Comparison of ENCODE assay signal across 8 cellular contexts in the genomic region with DNA sequence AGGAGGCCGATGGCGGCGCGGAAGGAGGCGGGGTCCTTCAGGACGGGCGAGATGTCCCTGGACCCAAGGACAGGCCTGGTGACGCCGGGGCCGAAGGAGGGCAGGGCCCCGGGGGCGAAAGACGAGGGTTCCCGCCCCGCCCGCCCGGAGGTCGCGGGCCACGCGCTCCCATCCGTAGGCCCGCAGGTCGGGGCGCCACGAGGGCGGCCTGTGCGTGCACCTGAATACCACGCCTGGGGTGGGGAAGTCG. TPM values are rescaled to one million over a fixed set of nuclear protein-coding genes. Genes with fewer than 3 reads are reported as not detected.
DNase-seq lines count a peak whose midpoint lies in the region; ATAC-seq, FAIRE-seq and TF ChIP-seq lines count a peak whose summit lies in the region.

No MANE protein-coding gene starts in this region.

- no peaks in the 10 kb centered on the region for H3K9me3 Mint-ChIP-seq in activated T-helper 2 cell treated with anti-CD3 and anti-CD28 coated beads, Interferon-gamma antibody, Interleukin-2, Interleukin-4, amounts not matched to agents 10 μg/mL and 5 μg/mL and 100 μg/mL, durations not matched to agents 14 hours and 24 hours and 36 hours
- no peaks in the 10 kb centered on the region for H3K9me3 Mint-ChIP-seq in type B pancreatic cell

- intact Hi-C loops in activated T-helper 2 cell treated with anti-CD3 and anti-CD28 coated beads, Interferon-gamma antibody, Interleukin-2, Interleukin-4, amounts not matched to agents 10 μg/mL and 5 μg/mL and 100 μg/mL, durations not matched to agents 14 hours and 24 hours and 36 hours (cut with micrococcal nuclease) = loop anchor here (1.0 to 5.0 kb wide), 2 partner anchors 8 to 406 kb away; a partner anchor contains a TSS

- 0 out of 2 replicates have a peak, but pooled peaks cover 7% of the 10 kb centered on the region for H3K4me1 ChIP-seq in ES-I3 (ENCODE audit: insufficient read depth, low read length)

- TF ChIP-seq CTCF in HFF-Myc (IDR thresholded peaks at IDR 0.05; ENCODE audit: low read depth, low read length, missing control alignments) = no peak
- no peak for TF ChIP-seq CTCF in type B pancreatic cell (conservative IDR thresholded peaks at IDR 0.05)

- H3K9me3 ChIP-seq in ES-I3 (ENCODE audit: control insufficient read depth, insufficient read depth, low read length) = no peaks in the 10 kb centered on the region

- peak overlapping the region; percentile 86 for H3K9ac ChIP-seq in ES-I3 (ENCODE audit: low read depth, low read length)

- peaks cover 40% of the 10 kb centered on the region for H3K36me3 Mint-ChIP-seq in activated T-helper 2 cell treated with anti-CD3 and anti-CD28 coated beads, Interferon-gamma antibody, Interleukin-2, Interleukin-4, amounts not matched to agents 10 μg/mL and 5 μg/mL and 100 μg/mL, durations not matched to agents 14 hours and 24 hours and 36 hours (ENCODE audit: low read depth)
- no peaks in the 10 kb centered on the region for H3K36me3 Mint-ChIP-seq in type B pancreatic cell

- peak overlapping the region; percentile 97 for H3K27ac Mint-ChIP-seq in activated T-helper 2 cell treated with anti-CD3 and anti-CD28 coated beads, Interferon-gamma antibody, Interleukin-2, Interleukin-4, amounts not matched to agents 10 μg/mL and 5 μg/mL and 100 μg/mL, durations not matched to agents 14 hours and 24 hours and 36 hours
- peak overlapping the region; percentile 76 for H3K27ac Mint-ChIP-seq in type B pancreatic cell

- peaks cover 9% of the 10 kb centered on the region for H3K4me1 Mint-ChIP-seq in activated T-helper 2 cell treated with anti-CD3 and anti-CD28 coated beads, Interferon-gamma antibody, Interleukin-2, Interleukin-4, amounts not matched to agents 10 μg/mL and 5 μg/mL and 100 μg/mL, durations not matched to agents 14 hours and 24 hours and 36 hours (ENCODE audit: low read depth)
- H3K4me1 Mint-ChIP-seq in type B pancreatic cell (ENCODE audit: unreplicated experiment) = peaks cover 3% of the 10 kb centered on the region

- ATAC-seq in left lobe of liver = peak; percentile 13

- H3K4me3 ChIP-seq in HFF-Myc (replicated peaks; ENCODE audit: low read depth, low read length) = peak overlapping the region; percentile 90

- H3K36me3 ChIP-seq in ES-I3 (ENCODE audit: insufficient read depth, low read length) = no peaks in the 10 kb centered on the region; the same call in 1 of the 2 replicates

- DNase-seq in HFF-Myc (ENCODE audit: extremely low read depth, low read depth) = no peak
- DNase-seq in activated T-helper 2 cell treated with anti-CD3 and anti-CD28 coated beads, Interferon-gamma antibody, Interleukin-2, Interleukin-4, amounts not matched to agents 10 μg/mL and 5 μg/mL and 100 μg/mL, durations not matched to agents 14 hours and 24 hours and 36 hours (ENCODE audit: low spot score) = peak; percentile 66
- no peak for DNase-seq in left lobe of liver (ENCODE audit: low spot score)
- no peak for DNase-seq in type B pancreatic cell (ENCODE audit: extremely low spot score, unreplicated experiment)
- no peak for DNase-seq in iPS-NIHi7 (ENCODE audit: extremely low spot score)
- no peak for DNase-seq in GM19239 (ENCODE audit: insufficient read length, low spot score)
- DNase-seq in hippocampal formation (lab: John Stamatoyannopoulos, UW) = no peak

- no peaks in the 10 kb centered on the region for H3K27me3 Mint-ChIP-seq in activated T-helper 2 cell treated with anti-CD3 and anti-CD28 coated beads, Interferon-gamma antibody, Interleukin-2, Interleukin-4, amounts not matched to agents 10 μg/mL and 5 μg/mL and 100 μg/mL, durations not matched to agents 14 hours and 24 hours and 36 hours (ENCODE audit: low read depth)
- no peaks in the 10 kb centered on the region for H3K27me3 Mint-ChIP-seq in type B pancreatic cell

- no peak for FAIRE-seq in GM19239 (lab: Jason Lieb, UNC)

- peak overlapping the region; percentile 90 for H3K4me3 Mint-ChIP-seq in activated T-helper 2 cell treated with anti-CD3 and anti-CD28 coated beads, Interferon-gamma antibody, Interleukin-2, Interleukin-4, amounts not matched to agents 10 μg/mL and 5 μg/mL and 100 μg/mL, durations not matched to agents 14 hours and 24 hours and 36 hours (ENCODE audit: low read depth)
- peak overlapping the region; percentile 94 for H3K4me3 Mint-ChIP-seq in type B pancreatic cell

RNA-seq across cellular contexts. Expression of a gene that starts 0.2 kb away (rescaled TPM):
- 294 and 300 TPM in 2 replicates for total RNA-seq in activated T-helper 2 cell treated with anti-CD3 and anti-CD28 coated beads, Interferon-gamma antibody, Interleukin-2, Interleukin-4, amounts not matched to agents 10 μg/mL and 5 μg/mL and 100 μg/mL, durations not matched to agents 14 hours and 24 hours and 36 hours
- total RNA-seq in left lobe of liver = 68.9 TPM
- 116 and 153 TPM in 2 replicates for total RNA-seq in type B pancreatic cell (ENCODE audit: low replicate concordance)

RNA-seq across cellular contexts. Expression of a gene that starts 7.9 kb away (rescaled TPM):
- 79.9 and 90.9 TPM in 2 replicates for total RNA-seq in activated T-helper 2 cell treated with anti-CD3 and anti-CD28 coated beads, Interferon-gamma antibody, Interleukin-2, Interleukin-4, amounts not matched to agents 10 μg/mL and 5 μg/mL and 100 μg/mL, durations not matched to agents 14 hours and 24 hours and 36 hours
- total RNA-seq in left lobe of liver (0.50 TPM), type B pancreatic cell (ENCODE audit: low replicate concordance) (17.7 and 36.8 TPM in 2 replicates)

RNA-seq across cellular contexts. Expression of a gene that starts 26.5 kb away (rescaled TPM):
- total RNA-seq in activated T-helper 2 cell treated with anti-CD3 and anti-CD28 coated beads, Interferon-gamma antibody, Interleukin-2, Interleukin-4, amounts not matched to agents 10 μg/mL and 5 μg/mL and 100 μg/mL, durations not matched to agents 14 hours and 24 hours and 36 hours = 240 and 255 TPM in 2 replicates
- total RNA-seq in left lobe of liver (67.8 TPM), type B pancreatic cell (ENCODE audit: low replicate concordance) (33.3 and 94.7 TPM in 2 replicates)

RNA-seq across cellular contexts. Expression of a gene that starts 45.2 kb away (rescaled TPM):
- total RNA-seq in activated T-helper 2 cell treated with anti-CD3 and anti-CD28 coated beads, Interferon-gamma antibody, Interleukin-2, Interleukin-4, amounts not matched to agents 10 μg/mL and 5 μg/mL and 100 μg/mL, durations not matched to agents 14 hours and 24 hours and 36 hours = 26.1 and 27.8 TPM in 2 replicates
- 23.1 TPM for total RNA-seq in left lobe of liver
- total RNA-seq in type B pancreatic cell (ENCODE audit: low replicate concordance) = 30.2 and 32.5 TPM in 2 replicates

RNA-seq across cellular contexts. Expression of a gene that starts 45.4 kb away (rescaled TPM):
- total RNA-seq in activated T-helper 2 cell treated with anti-CD3 and anti-CD28 coated beads, Interferon-gamma antibody, Interleukin-2, Interleukin-4, amounts not matched to agents 10 μg/mL and 5 μg/mL and 100 μg/mL, durations not matched to agents 14 hours and 24 hours and 36 hours = 56.5 and 57.5 TPM in 2 replicates
- total RNA-seq in left lobe of liver (20.2 TPM), type B pancreatic cell (ENCODE audit: low replicate concordance) (80.4 and 91.4 TPM in 2 replicates)

Comparison
In these comparisons a context has a peak if more than half of its experiments do, and no peak if none do; other contexts are left out.
1. RNA of a gene that starts 7.9 kb away (total RNA-seq): 79.9 to 90.9 TPM in activated T-helper 2 cell treated with anti-CD3 and anti-CD28 coated beads, Interferon-gamma antibody, Interleukin-2, Interleukin-4, amounts not matched to agents 10 μg/mL and 5 μg/mL and 100 μg/mL, durations not matched to agents 14 hours and 24 hours and 36 hours and 17.7 to 36.8 TPM in type B pancreatic cell; 0.50 TPM in left lobe of liver (single experiment); every median in the first group is over 10 times any median in the second.